In genomic region chr7:130875265-130875741, GRCh38 we compare ENCODE assay signal across 8 cellular contexts.
A peak's percentile ranks its signal among the peaks of the same experiment; 100 is the strongest.
DNase-seq lines count a peak whose midpoint lies in the region; ATAC-seq, FAIRE-seq and TF ChIP-seq lines count a peak whose summit lies in the region.

No MANE protein-coding gene starts in this region.

- peaks cover 29 to 56% (median 37%) of the 10 kb centered on the region in 4 donors for H3K4me1 Mint-ChIP-seq in CD4-positive, alpha-beta memory T cell

- DNase-seq in CD4-positive, alpha-beta memory T cell: peak; percentile 39 to 58 (median 41)
- peak; percentile 45 for DNase-seq in GM19239 (ENCODE audit: insufficient read length, low spot score)
- peak; percentile 50 for DNase-seq in NT2/D1 (ENCODE audit: low read depth, low spot score)
- DNase-seq in amniotic epithelial cell (ENCODE audit: low read depth): peak; percentile 51
- DNase-seq in iPS-NIHi7 (ENCODE audit: extremely low spot score): peak; percentile 89
- DNase-seq in stomach: peak; percentile 71
- DNase-seq in amniotic stem cell (lab: John Stamatoyannopoulos, UW): no peak

- H3K36me3 ChIP-seq in CD4-positive, alpha-beta memory T cell (ENCODE audit: insufficient read depth, low read length): peaks cover 51% of the 10 kb centered on the region
- H3K36me3 ChIP-seq in NT2/D1 (ENCODE audit: insufficient read depth, insufficient read length, low read length) (peaks cover 12% of the 10 kb centered on the region), stomach (peaks cover 33 to 94% (median 83%) of the 10 kb centered on the region in 4 donors)

- H3K9me3 ChIP-seq in CD4-positive, alpha-beta memory T cell (ENCODE audit: control insufficient read depth in 1 of 2, low read length in 2 of 2): no peaks in the 10 kb centered on the region
- H3K9me3 ChIP-seq in NT2/D1 (ENCODE audit: insufficient read depth, low read length) (no peaks in the 10 kb centered on the region), stomach (no peaks in the 10 kb centered on the region)

- no peak for TF ChIP-seq EP300 in stomach (IDR thresholded peaks at IDR 0.05)

- H3K9ac ChIP-seq in NT2/D1 (ENCODE audit: insufficient read length, low read depth): no peak overlapping the region

- H3K9me3 Mint-ChIP-seq in CD4-positive, alpha-beta memory T cell: peaks cover 0 to 5% (median 0%) of the 10 kb centered on the region in 8 donors

- CTCF ChIA-PET in CD4-positive, alpha-beta memory T cell (lab: Charles Lee; ENCODE audit: partially characterized antibody): interaction anchor here (0.8 to 2.0 kb wide), 8 partner anchors 9 to 165 kb away, joined by 3 to 10 read pairs (median 4); no protein-coding TSS in a partner anchor

- TF ChIP-seq CTCF in stomach (IDR thresholded peaks at IDR 0.05): peak in 5 of 7 experiments; percentile 85 to 93 (median 88)

- H3K36me3 Mint-ChIP-seq in CD4-positive, alpha-beta memory T cell: peaks cover 58 to 84% of the 10 kb centered on the region in 2 donors

- H3K27ac ChIP-seq in CD4-positive, alpha-beta memory T cell (ENCODE audit: low read depth, low read length): no peak overlapping the region
- no peak overlapping the region for H3K27ac ChIP-seq in stomach

- ATAC-seq in GM19467 (IDR thresholded peaks at IDR 0.05; ENCODE audit: unreplicated experiment): no peak

- no peak overlapping the region for H3K4me3 ChIP-seq in CD4-positive, alpha-beta memory T cell (ENCODE audit: low read length in 2 of 2)
- H3K4me3 ChIP-seq in NT2/D1 (ENCODE audit: insufficient read length, low read depth): no peak overlapping the region
- H3K4me3 ChIP-seq in stomach: no peak overlapping the region

- H3K4me1 ChIP-seq in CD4-positive, alpha-beta memory T cell (ENCODE audit: insufficient read depth, low read length): peaks cover 15% of the 10 kb centered on the region
- H3K4me1 ChIP-seq in NT2/D1 (ENCODE audit: insufficient read depth, insufficient read length) (no peaks in the 10 kb centered on the region), stomach (peaks cover 11 to 41% (median 21%) of the 10 kb centered on the region in 4 donors)

- no peak overlapping the region for H3K4me3 Mint-ChIP-seq in CD4-positive, alpha-beta memory T cell

- H3K27ac Mint-ChIP-seq in CD4-positive, alpha-beta memory T cell: peak overlapping the region in 4 of 7 donors; percentile 67 to 89 (median 69)

- no peaks in the 10 kb centered on the region for H3K27me3 ChIP-seq in CD4-positive, alpha-beta memory T cell (ENCODE audit: insufficient read depth, low read length)
- H3K27me3 ChIP-seq in NT2/D1 (ENCODE audit: insufficient read depth, insufficient read length) (no peaks in the 10 kb centered on the region), stomach (no peaks in the 10 kb centered on the region)

- intact Hi-C loops in CD4-positive, alpha-beta memory T cell (cut with micrococcal nuclease): no loop called here
- intact Hi-C loops in stomach (cut with DNase I; ENCODE audit: low total_unique reads): no loop called here

- 19 to 32% (median 24%) methylated on average over 6 of the region's 6 CpGs for WGBS in stomach, 5 donors

- no peak for FAIRE-seq in GM19239 (lab: Jason Lieb, UNC)

- TF ChIP-seq POLR2A in stomach (IDR thresholded peaks at IDR 0.05): no peak

- POLR2A ChIA-PET in CD4-positive, alpha-beta memory T cell (lab: Charles Lee; ENCODE audit: partially characterized antibody): no interaction called here

- no peaks in the 10 kb centered on the region for H3K27me3 Mint-ChIP-seq in CD4-positive, alpha-beta memory T cell
